In the genomic region with DNA sequence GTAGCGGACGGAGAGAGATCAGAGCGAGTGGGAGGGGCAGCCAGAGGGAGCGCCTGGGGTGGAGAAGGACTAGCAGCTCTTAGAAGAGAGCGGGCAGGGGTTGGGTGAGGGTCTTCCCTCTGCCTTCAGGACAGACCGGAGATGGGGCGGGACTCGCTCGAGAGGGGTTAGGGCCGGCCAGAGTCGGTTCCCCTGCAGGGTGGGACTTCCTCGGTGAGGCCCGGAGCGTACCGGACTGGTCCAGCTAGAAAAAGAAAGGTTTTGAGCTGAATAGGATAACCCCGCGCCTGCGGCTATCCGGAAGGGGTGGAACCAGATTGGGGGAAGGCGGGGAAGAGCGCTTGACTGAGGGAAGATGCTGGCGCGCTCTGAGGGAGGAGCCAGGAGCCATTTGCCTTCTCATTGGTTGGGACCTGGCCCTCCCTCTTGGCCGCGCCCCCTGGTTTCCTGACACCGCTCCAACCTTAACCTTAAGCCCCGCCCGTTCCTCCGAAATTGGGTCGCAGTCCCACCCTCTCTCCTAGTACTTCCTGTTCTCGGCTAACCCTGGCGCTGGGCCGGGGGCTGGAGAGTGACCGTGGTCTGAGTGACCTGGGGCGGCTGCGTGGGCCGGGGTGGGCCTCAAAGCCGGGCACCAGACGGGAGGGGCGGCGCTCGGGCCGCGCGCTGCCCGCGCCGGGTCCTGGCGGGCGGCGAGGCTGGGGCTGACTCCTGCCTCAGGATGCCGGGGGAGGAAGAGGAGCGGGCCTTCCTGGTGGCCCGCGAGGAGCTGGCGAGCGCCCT, we compare ENCODE assay signal across 8 cellular contexts. TPM values are rescaled to one million over a fixed set of nuclear protein-coding genes. Genes with fewer than 3 reads are reported as not detected.
DNase-seq lines count a peak whose midpoint lies in the region; ATAC-seq and TF ChIP-seq lines count a peak whose summit lies in the region.

Gene RNF31 (plus strand): TSS at position 521 of the 783 bp plus-strand sequence. CDS start 201 bp downstream, at position 722.

- TF ChIP-seq POLR2A in erythroblast (IDR thresholded peaks at IDR 0.05; ENCODE audit: low read length) = peak; percentile 54

- H3K9me2 ChIP-seq in PC-9 (ENCODE audit: insufficient read depth) = no peaks in the 10 kb centered on the region

- peak within 1 kb of the TSS; percentile 79 for H2AFZ ChIP-seq in PC-9

- CTCF ChIA-PET in PC-9 (lab: Charles Lee) = interaction anchor here (0.6 to 1.4 kb wide), 4 partner anchors 14 to 637 kb away, joined by 3 to 4 read pairs (median 4); partner anchors contain the start of genes DCAF11, IRF9 and NRL

- peak within 1 kb of the TSS; percentile 97 for H3K4me3 ChIP-seq in Jurkat, Clone E6-1 (ENCODE audit: low read length)
- H3K4me3 ChIP-seq in PC-9 (peak within 1 kb of the TSS; percentile 63), muscle layer of colon (ENCODE audit: low read depth in 1 of 2, low read length in 2 of 2) (peak within 1 kb of the TSS; percentile 86 to 88)

- H3K27me3 ChIP-seq in PC-9 (ENCODE audit: insufficient read depth, low read depth) = no peaks in the 10 kb centered on the region
- H3K27me3 ChIP-seq in muscle layer of colon (ENCODE audit: control insufficient read depth in 1 of 2, insufficient read depth in 2 of 2, low read length in 2 of 2) = no peaks in the 10 kb centered on the region

- POLR2A ChIA-PET in PC-9 (lab: Charles Lee; ENCODE audit: unreplicated experiment) = interaction anchor here (0.5 to 1.8 kb wide), 5 partner anchors 32 to 1027 kb away, joined by 3 to 26 read pairs (median 3); partner anchors contain the start of genes DCAF11 and NRL

- no TSS peak for BruUV-seq in PC-9 (replicated peaks; lab: Mats Ljungman, UMichigan)

- peaks cover 37% of the 10 kb centered on the region for H3K79me2 ChIP-seq in PC-9 (ENCODE audit: low read depth)

- H3F3A ChIP-seq in PC-9 (ENCODE audit: insufficient read depth, low read depth) = peaks cover 4% of the 10 kb centered on the region; the same call in 1 of the 2 replicates

- TF ChIP-seq CTCF in PC-9 (conservative IDR thresholded peaks at IDR 0.05) = no peak

- H3K4me2 ChIP-seq in PC-9 = peak within 1 kb of the TSS; percentile 93

- peak; percentile 72 for ATAC-seq in GM21619 (IDR thresholded peaks at IDR 0.05; ENCODE audit: unreplicated experiment)

- peak within 1 kb of the TSS; percentile 83 for H3K9ac ChIP-seq in muscle layer of colon (ENCODE audit: low read length)

- H3K4me1 ChIP-seq in PC-9 (replicated peaks; ENCODE audit: insufficient read depth) (peaks cover 15% of the 10 kb centered on the region), muscle layer of colon (ENCODE audit: insufficient read depth, low read length) (peaks cover 32% of the 10 kb centered on the region)

- H3K36me3 ChIP-seq in PC-9 (ENCODE audit: low read depth) (no peaks in the 10 kb centered on the region; the same call in 1 of the 2 replicates), muscle layer of colon (ENCODE audit: insufficient read depth, low read length) (peaks cover 43% of the 10 kb centered on the region)

- intact Hi-C loops in PC-9 (cut with micrococcal nuclease; ENCODE audit: unreplicated experiment) = loop anchor here (1.0 to 2.0 kb wide), 2 partner anchors 33 to 66 kb away; partner anchors contain the start of genes CHMP4A, DCAF11 and NRL

- H3K27ac ChIP-seq in PC-9 (peak within 1 kb of the TSS; percentile 29; the same call in 1 of the 2 replicates), muscle layer of colon (ENCODE audit: low read depth, low read length) (peak within 1 kb of the TSS; percentile 99)

- H4K20me1 ChIP-seq in PC-9 (ENCODE audit: insufficient read depth) = no peaks in the 10 kb centered on the region

- peak; percentile 97 for DNase-seq in DMS153 (lab: John Stamatoyannopoulos, UW)
- DNase-seq in Jurkat, Clone E6-1 (ENCODE audit: low read depth, low spot score) = peak; percentile 98
- peak; percentile 90 to 94 for DNase-seq in PC-9
- DNase-seq in activated T-cell treated with anti-CD3 and anti-CD28 coated beads, Interleukin-2, amount 50 U/mL, for 1 hour = peak; percentile 94
- DNase-seq in erythroblast (lab: John Stamatoyannopoulos, UW) = peak; percentile 98
- DNase-seq in stimulated activated CD8-positive, alpha-beta memory T cell treated with anti-CD3 and anti-CD28 coated beads, Interleukin-7, amount 100 ng/mL, for 24 hours (ENCODE audit: low read depth) = peak; percentile 95

- H3K9me3 ChIP-seq in PC-9 (ENCODE audit: insufficient read depth, low read depth) (no peaks in the 10 kb centered on the region), muscle layer of colon (ENCODE audit: low read length) (no peaks in the 10 kb centered on the region)

RNA-seq across cellular contexts. Expression of gene RNF31, which starts in this region (rescaled TPM):
- 57.2 TPM for polyA plus RNA-seq in Jurkat, Clone E6-1 (2012; ENCODE audit: insufficient read depth, insufficient read length)
- total RNA-seq in PC-9 (2021) = 44.6 and 60.8 TPM in 2 replicates

Comparison
In these comparisons a context has a peak if more than half of its experiments do, and no peak if none do; other contexts are left out.
1. Peak in every context shown above with its lines: DNase-seq, ATAC-seq, H3K4me3 ChIP-seq and H3K27ac ChIP-seq.